In genomic region chr19:13027031-13027430, GRCh38 we compare ENCODE assay signal across 13 cellular contexts. TPM values are rescaled to one million over a fixed set of nuclear protein-coding genes. Genes with fewer than 3 reads are reported as not detected.
DNase-seq lines count a peak whose midpoint lies in the region; ATAC-seq and TF ChIP-seq lines count a peak whose summit lies in the region.
"Had no signal": no experiment of that assay in that cellular context is flagged by ENCODE, and none has a peak within 500 bp of the region (broad histone marks: within the 10 kb centered on the region; RNA-seq: fewer than 3 reads in every experiment).

No MANE protein-coding gene starts in this region.

- ATAC-seq in GM18861 (IDR thresholded peaks at IDR 0.05; ENCODE audit: unreplicated experiment) (no peak), GM18909 (IDR thresholded peaks at IDR 0.05; ENCODE audit: poor library complexity, unreplicated experiment) (no peak)

- peak overlapping the region; percentile 85 for H3K9ac ChIP-seq in skeletal muscle satellite cell (ENCODE audit: low read depth, low read length)

- H3K9me3 ChIP-seq in skeletal muscle satellite cell (replicated peaks; ENCODE audit: low read length), result no peaks in the 10 kb centered on the region

- peaks cover 31% of the 10 kb centered on the region for H3K36me3 ChIP-seq in skeletal muscle satellite cell (ENCODE audit: insufficient read depth, low read length)

- DNase-seq in fibroblast of villous mesenchyme (ENCODE audit: low read depth), result no peak
- DNase-seq in COLO668 (lab: John Stamatoyannopoulos, UW; ENCODE audit: unreplicated experiment), result no peak
- no peak for DNase-seq in activated effector memory CD4-positive, alpha-beta T cell treated with anti-CD3 and anti-CD28 coated beads, Interleukin-2, amount 50 U/mL, for 16 hours
- DNase-seq: activated effector memory CD4-positive, alpha-beta T cell treated with Interleukin-2 at 50 U/mL for 16 hours; CD8-positive, alpha-beta memory T cell; Kasumi-1; NCI-H446; stimulated activated CD4-positive, alpha-beta T cell treated with anti-CD3 and anti-CD28 coated beads, Interleukin-4, amount 100 ng/mL, for 1 hour had no signal

- peaks cover 84% of the 10 kb centered on the region for H3K4me1 ChIP-seq in skeletal muscle satellite cell (ENCODE audit: control insufficient read depth, insufficient read depth, low read length)

- H3K27ac ChIP-seq in C4-2B (peak overlapping the region; percentile 96), angular gyrus (ENCODE audit: low read depth, low read length) (peak overlapping the region; percentile 98)

- TF ChIP-seq CTCF in C4-2B (conservative IDR thresholded peaks at IDR 0.05) (no peak), fibroblast of villous mesenchyme (IDR thresholded peaks at IDR 0.05; ENCODE audit: insufficient read depth, low read depth, low read length) (no peak)

- H3K4me2 ChIP-seq in skeletal muscle satellite cell (ENCODE audit: low read length), result peak overlapping the region; percentile 98

- H3K27me3 ChIP-seq in skeletal muscle satellite cell (ENCODE audit: control insufficient read depth, insufficient read depth, low read length), result no peaks in the 10 kb centered on the region

- H3K4me3 ChIP-seq in fibroblast of villous mesenchyme (ENCODE audit: low read depth, low read length), result peak overlapping the region; percentile 67
- peak overlapping the region; percentile 75 for H3K4me3 ChIP-seq in skeletal muscle satellite cell (ENCODE audit: low read length)

RNA-seq across cellular contexts. Expression of gene NFIX, which starts 31.8 kb away (rescaled TPM):
- 29.6 and 30.2 TPM in 2 replicates for total RNA-seq in fibroblast of villous mesenchyme
- total RNA-seq in skeletal muscle satellite cell (2012; rRNA removed), result 41.6 and 60.9 TPM in 2 replicates

RNA-seq across cellular contexts. Expression of gene DAND5, which starts 57.7 kb away (rescaled TPM):
- not detected in 2 replicates for total RNA-seq in fibroblast of villous mesenchyme
- total RNA-seq in skeletal muscle satellite cell (2012; rRNA removed), result not detected in 2 replicates
- total RNA-seq: CD8-positive, alpha-beta memory T cell had no signal
